6 cellular contexts compared by ENCODE assay signal in genomic region chr11:65613091-65613928, GRCh38. TPM values are rescaled to one million over a fixed set of nuclear protein-coding genes. Genes with fewer than 3 reads are reported as not detected.
DNase-seq lines count a peak whose midpoint lies in the region; ATAC-seq and TF ChIP-seq lines count a peak whose summit lies in the region.

No MANE protein-coding gene starts in this region.

- no peaks in the 10 kb centered on the region for H3K9me3 Mint-ChIP-seq in HFFc6

- H3K27me3 ChIP-seq in mucosa of stomach (ENCODE audit: control insufficient read depth, insufficient read depth, low read length): no peaks in the 10 kb centered on the region

- peak overlapping the region; percentile 99 for H3K27ac ChIP-seq in angular gyrus (ENCODE audit: low read depth, low read length)

- no peak for ATAC-seq in GM18519 (IDR thresholded peaks at IDR 0.05; ENCODE audit: low FRiP score, unreplicated experiment)
- no peak for ATAC-seq in HG02763 (IDR thresholded peaks at IDR 0.05; ENCODE audit: unreplicated experiment)

- peaks cover 58% of the 10 kb centered on the region for H3K4me1 Mint-ChIP-seq in HFFc6 (ENCODE audit: low read depth)

- peaks cover 2% of the 10 kb centered on the region for H3K27me3 Mint-ChIP-seq in HFFc6 (ENCODE audit: insufficient read depth)

- H3K36me3 Mint-ChIP-seq in HFFc6 (ENCODE audit: low read depth): peaks cover 25% of the 10 kb centered on the region

- H3K4me3 ChIP-seq in mucosa of stomach (ENCODE audit: low read length): peak overlapping the region; percentile 46

- peak overlapping the region; percentile 93 for H3K9ac ChIP-seq in mucosa of stomach (ENCODE audit: low read length)

- H3K27ac Mint-ChIP-seq in HFFc6: peak overlapping the region; percentile 92

- no peak for TF ChIP-seq CTCF in HFFc6 (IDR thresholded peaks at IDR 0.05)

- H3K9me3 ChIP-seq in mucosa of stomach (ENCODE audit: control insufficient read depth, low read length): no peaks in the 10 kb centered on the region

- H3K4me3 Mint-ChIP-seq in HFFc6: peak overlapping the region; percentile 96

- no peak for DNase-seq in HFFc6
- DNase-seq in SHP77 (lab: John Stamatoyannopoulos, UW): no peak

- peaks cover 1% of the 10 kb centered on the region for H3K36me3 ChIP-seq in mucosa of stomach (ENCODE audit: control insufficient read depth, insufficient read depth, low read length)

- peaks cover 48% of the 10 kb centered on the region for H3K4me1 ChIP-seq in mucosa of stomach (ENCODE audit: control insufficient read depth, insufficient read depth, low read length)

RNA-seq across cellular contexts. Expression of gene MAP3K11, which starts 0.7 kb away (rescaled TPM):
- 10 to 100 TPM; 42.1 to 51.1 (median 46.5) TPM for total RNA-seq in HFFc6 (2021; fragmentation: NEBNext Ultra II Directional; extraction: Animal tissue kit (Norgen Biotek cat#: 25700))

RNA-seq across cellular contexts. Expression of gene PCNX3, which starts 2.3 kb away (rescaled TPM):
- 10 to 100 TPM; 51.5 to 66.7 (median 57.3) TPM for total RNA-seq in HFFc6 (2021; fragmentation: NEBNext Ultra II Directional; extraction: Animal tissue kit (Norgen Biotek cat#: 25700))

RNA-seq across cellular contexts. Expression of gene KCNK7, which starts 17.7 kb away (rescaled TPM):
- under 1 TPM in 3 of 6 experiments, not detected in 3; 0.16 to 0.31 (median 0.30) TPM for total RNA-seq in HFFc6 (2021; fragmentation: NEBNext Ultra II Directional; extraction: Animal tissue kit (Norgen Biotek cat#: 25700))

RNA-seq across cellular contexts. Expression of gene SIPA1, which starts 24.6 kb away (rescaled TPM):
- 10 to 100 TPM; 23.0 to 41.3 (median 38.3) TPM for total RNA-seq in HFFc6 (2021; fragmentation: NEBNext Ultra II Directional; extraction: Animal tissue kit (Norgen Biotek cat#: 25700))

RNA-seq across cellular contexts. Expression of gene EHBP1L1, which starts 37.5 kb away (rescaled TPM):
- total RNA-seq in HFFc6 (2021; fragmentation: NEBNext Ultra II Directional; extraction: Animal tissue kit (Norgen Biotek cat#: 25700)): 10 to 100 TPM; 47.5 to 69.3 (median 61.3) TPM
